In the genomic region with DNA sequence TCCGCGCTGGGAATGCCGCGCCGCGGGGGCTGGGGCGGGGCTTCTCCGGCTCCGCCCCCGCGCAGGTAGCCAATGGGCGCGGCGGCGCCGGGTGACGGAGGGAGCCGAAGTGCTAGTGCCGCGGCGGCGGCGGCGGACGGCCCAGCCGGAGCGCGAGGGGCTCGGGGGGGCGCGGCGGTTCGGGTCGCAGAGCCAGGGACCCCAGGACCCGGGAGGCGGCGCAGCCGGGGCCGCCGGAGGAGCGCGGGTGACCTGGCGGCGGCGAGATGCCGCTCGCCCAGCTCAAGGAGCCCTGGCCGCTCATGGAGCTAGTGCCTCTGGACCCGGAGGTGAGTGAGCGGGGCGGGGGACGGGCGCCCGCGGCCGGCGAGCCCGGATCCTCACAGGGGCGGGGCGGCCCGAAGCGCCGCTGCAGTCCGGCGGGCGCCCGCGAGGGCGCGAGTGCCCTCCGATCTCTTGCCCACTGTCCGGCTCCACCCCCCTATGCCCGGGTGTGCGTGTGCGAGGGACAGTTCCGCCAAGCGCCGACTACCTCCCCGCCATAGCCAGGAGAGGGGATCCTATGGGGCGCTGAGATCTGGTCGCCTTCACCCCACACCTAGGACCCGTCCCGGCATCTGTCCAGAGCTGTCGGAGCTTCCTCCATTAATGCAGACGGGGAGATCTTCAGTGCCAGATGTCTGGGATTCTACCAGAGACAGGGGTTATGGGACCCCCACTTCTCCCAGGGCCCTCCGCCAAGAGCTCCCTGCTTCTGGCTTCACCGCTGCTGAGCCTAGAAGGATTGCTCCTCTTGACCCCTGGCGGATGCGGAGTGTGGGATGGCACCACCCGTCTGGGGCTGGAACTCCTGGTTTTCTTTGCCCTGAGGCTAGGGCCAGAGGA, we compare ENCODE assay signal across 8 cellular contexts. TPM values are rescaled to one million over a fixed set of nuclear protein-coding genes. Genes with fewer than 3 reads are reported as not detected.
A peak's percentile ranks its signal among the peaks of the same experiment; 100 is the strongest.
DNase-seq lines count a peak whose midpoint lies in the region; ATAC-seq and TF ChIP-seq lines count a peak whose summit lies in the region.

A gene (plus strand): TSS at position 107 of the 885 bp plus-strand sequence. CDS start 160 bp downstream, at position 267.

- H3K4me1 ChIP-seq in mesenchymal stem cell (ENCODE audit: control insufficient read depth, insufficient read depth, low read depth, low read length): peaks cover 31% of the 10 kb centered on the region

- H3K14ac ChIP-seq in mesenchymal stem cell (ENCODE audit: low read length in 2 of 2): peak within 1 kb of the TSS in 1 of 2 experiments; percentile 79

- no peaks in the 10 kb centered on the region for H3K9me3 Mint-ChIP-seq in activated CD8-positive, alpha-beta T cell treated with anti-CD3 and anti-CD28 coated beads for 36 hours
- no peaks in the 10 kb centered on the region for H3K9me3 Mint-ChIP-seq in effector memory CD8-positive, alpha-beta T cell

- H3K27ac ChIP-seq in mesenchymal stem cell (ENCODE audit: low read length, poor library complexity, severe bottlenecking): no peak within 1 kb of the TSS

- H2BK120ac ChIP-seq in mesenchymal stem cell (ENCODE audit: low read depth, low read length): no peak within 1 kb of the TSS

- H3K4me3 ChIP-seq in AG10803 (ENCODE audit: low read length) (peak within 1 kb of the TSS; percentile 56), mesenchymal stem cell (ENCODE audit: insufficient read depth in 1 of 2, low read depth in 1 of 2, low read length in 2 of 2) (peak within 1 kb of the TSS; percentile 77 to 83)

- TF ChIP-seq CTCF in AG10803 (conservative IDR thresholded peaks at IDR 0.05; ENCODE audit: low read length): no peak
- no peak for TF ChIP-seq CTCF in activated CD8-positive, alpha-beta T cell treated with anti-CD3 and anti-CD28 coated beads for 36 hours (IDR thresholded peaks at IDR 0.05)

- peaks cover 24% of the 10 kb centered on the region for H3K79me1 ChIP-seq in mesenchymal stem cell (replicated peaks; ENCODE audit: low read length, poor library complexity, severe bottlenecking)

- peak within 1 kb of the TSS; percentile 82 for H3K4me3 Mint-ChIP-seq in activated CD8-positive, alpha-beta T cell treated with anti-CD3 and anti-CD28 coated beads for 36 hours
- H3K4me3 Mint-ChIP-seq in effector memory CD8-positive, alpha-beta T cell: peak within 1 kb of the TSS; percentile 92 to 94

- peak within 1 kb of the TSS in 1 of 2 experiments; percentile 54 for H3K4ac ChIP-seq in mesenchymal stem cell (ENCODE audit: low read depth in 1 of 2, low read length in 2 of 2)

- peak within 1 kb of the TSS; percentile 69 for H3K9ac ChIP-seq in mesenchymal stem cell (ENCODE audit: low read length)

- no peak within 1 kb of the TSS for H4K91ac ChIP-seq in mesenchymal stem cell (ENCODE audit: low read length)

- H4K8ac ChIP-seq in mesenchymal stem cell (ENCODE audit: low read length): peak within 1 kb of the TSS; percentile 87

- H3K9me3 ChIP-seq in mesenchymal stem cell (ENCODE audit: control insufficient read depth, low read length): no peaks in the 10 kb centered on the region

- peak within 1 kb of the TSS in 1 of 2 experiments; percentile 49 for H3K23ac ChIP-seq in mesenchymal stem cell (ENCODE audit: low read length in 2 of 2)

- no peaks in the 10 kb centered on the region for H3K36me3 ChIP-seq in mesenchymal stem cell (ENCODE audit: control insufficient read depth in 1 of 2, insufficient read depth in 2 of 2, low read depth in 1 of 2, low read length in 2 of 2)

- peaks cover 4 to 11% of the 10 kb centered on the region in 2 experiments for H3K27me3 ChIP-seq in mesenchymal stem cell (ENCODE audit: control insufficient read depth in 1 of 2, insufficient read depth in 1 of 2, low read length in 2 of 2)

- intact Hi-C loops in activated CD8-positive, alpha-beta T cell treated with anti-CD3 and anti-CD28 coated beads for 36 hours (cut with micrococcal nuclease): no loop called here

- peak within 1 kb of the TSS in 1 of 2 experiments; percentile 57 for H2BK12ac ChIP-seq in mesenchymal stem cell (ENCODE audit: low read length in 2 of 2)

- peak; percentile 5 for DNase-seq in AG10803 (ENCODE audit: low read depth)
- DNase-seq in NCI-H510A (lab: John Stamatoyannopoulos, UW): peak; percentile 62
- DNase-seq in activated CD8-positive, alpha-beta T cell treated with anti-CD3 and anti-CD28 coated beads for 36 hours: peak; percentile 61
- peak in 2 of 3 experiments; percentile 37 to 45 for DNase-seq in effector memory CD8-positive, alpha-beta T cell
- peak; percentile 58 for DNase-seq in mesenchymal stem cell
- peak; percentile 38 for DNase-seq in stimulated activated CD8-positive, alpha-beta memory T cell treated with anti-CD3 and anti-CD28 coated beads, Interleukin-15, amount 100 ng/mL, for 24 hours (ENCODE audit: low read depth)

- peak within 1 kb of the TSS; percentile 56 for H2AK5ac ChIP-seq in mesenchymal stem cell (ENCODE audit: low read length, severe bottlenecking)

- peak within 1 kb of the TSS; percentile 67 for H2AFZ ChIP-seq in mesenchymal stem cell (ENCODE audit: low read depth, low read length)

- CTCF ChIA-PET in activated CD8-positive, alpha-beta T cell treated with anti-CD3 and anti-CD28 coated beads for 36 hours (lab: Charles Lee): interaction anchor here (1.1 to 4.2 kb wide), 7 partner anchors 9 to 72 kb away, joined by 3 to 26 read pairs (median 5); no protein-coding TSS in a partner anchor

- H3K27ac Mint-ChIP-seq in activated CD8-positive, alpha-beta T cell treated with anti-CD3 and anti-CD28 coated beads for 36 hours: peak within 1 kb of the TSS; percentile 84
- H3K27ac Mint-ChIP-seq in effector memory CD8-positive, alpha-beta T cell: peak within 1 kb of the TSS; percentile 81 to 95

- H3K4me1 Mint-ChIP-seq in activated CD8-positive, alpha-beta T cell treated with anti-CD3 and anti-CD28 coated beads for 36 hours (ENCODE audit: low read depth): peaks cover 23% of the 10 kb centered on the region
- H3K4me1 Mint-ChIP-seq in effector memory CD8-positive, alpha-beta T cell (ENCODE audit: low read depth in 2 of 2): peaks cover 20 to 31% of the 10 kb centered on the region in 2 donors

- ATAC-seq in GM18868 (IDR thresholded peaks at IDR 0.05; ENCODE audit: unreplicated experiment): peak; percentile 74
- ATAC-seq in HG03103 (IDR thresholded peaks at IDR 0.05; ENCODE audit: low read depth, unreplicated experiment): peak; percentile 69
- peak; percentile 94 for ATAC-seq in activated CD8-positive, alpha-beta T cell treated with anti-CD3 and anti-CD28 coated beads for 36 hours
- ATAC-seq in effector memory CD8-positive, alpha-beta T cell (replicated peaks): peak; percentile 88

- no peaks in the 10 kb centered on the region for H3K36me3 Mint-ChIP-seq in activated CD8-positive, alpha-beta T cell treated with anti-CD3 and anti-CD28 coated beads for 36 hours (ENCODE audit: low read depth)
- peaks cover 3% of the 10 kb centered on the region for H3K36me3 Mint-ChIP-seq in effector memory CD8-positive, alpha-beta T cell (ENCODE audit: insufficient read depth)

- WGBS in mesenchymal stem cell: under 1% methylated on average over 45 of the region's 90 CpGs

- H3K4me2 ChIP-seq in mesenchymal stem cell (ENCODE audit: low read length, poor library complexity, severe bottlenecking): peak within 1 kb of the TSS; percentile 96

- peaks cover 3% of the 10 kb centered on the region for H3K27me3 Mint-ChIP-seq in activated CD8-positive, alpha-beta T cell treated with anti-CD3 and anti-CD28 coated beads for 36 hours
- H3K27me3 Mint-ChIP-seq in effector memory CD8-positive, alpha-beta T cell: peaks cover 0 to 3% of the 10 kb centered on the region in 2 donors

- H2BK15ac ChIP-seq in mesenchymal stem cell (ENCODE audit: low read depth, poor library complexity, severe bottlenecking): peak within 1 kb of the TSS; percentile 91

- H3K18ac ChIP-seq in mesenchymal stem cell (ENCODE audit: low read depth in 1 of 2, low read length in 2 of 2): peak within 1 kb of the TSS; percentile 11 to 77

- H2BK5ac ChIP-seq in mesenchymal stem cell (ENCODE audit: low read depth, low read length, poor library complexity, severe bottlenecking): no peak within 1 kb of the TSS

- POLR2A ChIA-PET in activated CD8-positive, alpha-beta T cell treated with anti-CD3 and anti-CD28 coated beads for 36 hours (lab: Charles Lee): interaction anchor here (0.6 to 2.3 kb wide), 6 partner anchors 11 to 1439 kb away, joined by 3 to 13 read pairs (median 4); no protein-coding TSS in a partner anchor

RNA-seq across cellular contexts. Expression of the gene that starts here (rescaled TPM):
- 100 to 1,000 TPM; 139 TPM for total RNA-seq in activated CD8-positive, alpha-beta T cell treated with anti-CD3 and anti-CD28 coated beads for 36 hours
- polyA plus RNA-seq in mesenchymal stem cell (2013, experiment 1 of 2): 5.6 TPM
- polyA plus RNA-seq in mesenchymal stem cell (2013, experiment 2 of 2): 6.8 TPM

Comparison
In these comparisons a context has a peak if more than half of its experiments do, and no peak if none do; other contexts are left out.
1. DNase-seq: peak in every context shown above with its lines; median percentile 62 in NCI-H510A; 61 in activated CD8-positive, alpha-beta T cell treated with anti-CD3 and anti-CD28 coated beads for 36 hours; 58 in mesenchymal stem cell; 41 in effector memory CD8-positive, alpha-beta T cell; 38 in stimulated activated CD8-positive, alpha-beta memory T cell treated with anti-CD3 and anti-CD28 coated beads, Interleukin-15, amount 100 ng/mL, for 24 hours; 5 in AG10803.